Comparison of ENCODE assay signal across 17 cellular contexts in genomic region chr17:65109990-65110680, GRCh38.
"Had no signal": no experiment of that assay in that cellular context is flagged by ENCODE, and none has a peak within 500 bp of the region (broad histone marks: within the 10 kb centered on the region; RNA-seq: fewer than 3 reads in every experiment).

No MANE protein-coding gene starts in this region.

- H3K27ac ChIP-seq: left ventricle myocardium inferior, WERI-Rb-1 had no signal

- H3K4me1 Mint-ChIP-seq: activated naive CD4-positive, alpha-beta T cell treated with anti-CD3 and anti-CD28 coated beads, Interleukin-2, amount 50 U/mL, for 24 hours had no signal

- DNase-seq: activated CD4-positive, alpha-beta memory T cell treated with anti-CD3 and anti-CD28 coated beads for 36 hours; activated effector memory CD4-positive, alpha-beta T cell treated with anti-CD3 and anti-CD28 coated beads, Interleukin-2, amount 50 U/mL, for 16 hours; activated T-cell treated with anti-CD3 and anti-CD28 coated beads, Interleukin-2, amount 50 U/mL, for 24 hours; amniotic stem cell; effector memory CD4-positive, alpha-beta T cell; kidney; left ventricle myocardium inferior; natural killer cell; posterior cingulate gyrus; retina; stimulated activated CD4-positive, alpha-beta T cell treated with anti-CD3 and anti-CD28 coated beads, Interleukin-15, amount 100 ng/mL, for 24 hours; stimulated activated CD4-positive, alpha-beta T cell treated with anti-CD3 and anti-CD28 coated beads, Interleukin-4, amount 100 ng/mL, for 1 hour; stimulated activated naive CD4-positive, alpha-beta T cell treated with Interleukin-2 at 50 U/mL for 16 hours; WERI-Rb-1 had no signal

- H3K4me3 Mint-ChIP-seq: activated CD4-positive, alpha-beta memory T cell treated with anti-CD3 and anti-CD28 coated beads for 36 hours; activated naive CD4-positive, alpha-beta T cell treated with anti-CD3 and anti-CD28 coated beads, Interleukin-2, amount 50 U/mL, for 24 hours; activated T-cell treated with anti-CD3 and anti-CD28 coated beads, Interleukin-2, amount 50 U/mL, for 24 hours; brain; dendritic cell treated with granulocyte-macrophage colony-stimulating factor and Interleukin-4, amounts not matched to agents 40 ng/mL and 50 ng/mL, for 4 days; natural killer cell had no signal

- H3K27ac Mint-ChIP-seq: activated CD4-positive, alpha-beta memory T cell treated with anti-CD3 and anti-CD28 coated beads for 36 hours; activated naive CD4-positive, alpha-beta T cell treated with anti-CD3 and anti-CD28 coated beads, Interleukin-2, amount 50 U/mL, for 24 hours; activated T-cell treated with anti-CD3 and anti-CD28 coated beads, Interleukin-2, amount 50 U/mL, for 24 hours; dendritic cell treated with granulocyte-macrophage colony-stimulating factor and Interleukin-4, amounts not matched to agents 40 ng/mL and 50 ng/mL, for 4 days; natural killer cell had no signal

- ATAC-seq: natural killer cell had no signal

- H3K27me3 Mint-ChIP-seq: activated CD4-positive, alpha-beta memory T cell treated with anti-CD3 and anti-CD28 coated beads for 36 hours; activated naive CD4-positive, alpha-beta T cell treated with anti-CD3 and anti-CD28 coated beads, Interleukin-2, amount 50 U/mL, for 24 hours; activated T-cell treated with anti-CD3 and anti-CD28 coated beads, Interleukin-2, amount 50 U/mL, for 24 hours had no signal

- H3K36me3 Mint-ChIP-seq: activated CD4-positive, alpha-beta memory T cell treated with anti-CD3 and anti-CD28 coated beads for 36 hours; activated naive CD4-positive, alpha-beta T cell treated with anti-CD3 and anti-CD28 coated beads, Interleukin-2, amount 50 U/mL, for 24 hours; brain; natural killer cell had no signal

- H3K36me3 ChIP-seq: left ventricle myocardium inferior, WERI-Rb-1 had no signal

- H3K9me3 Mint-ChIP-seq: activated CD4-positive, alpha-beta memory T cell treated with anti-CD3 and anti-CD28 coated beads for 36 hours; activated naive CD4-positive, alpha-beta T cell treated with anti-CD3 and anti-CD28 coated beads, Interleukin-2, amount 50 U/mL, for 24 hours; activated T-cell treated with anti-CD3 and anti-CD28 coated beads, Interleukin-2, amount 50 U/mL, for 24 hours; dendritic cell treated with granulocyte-macrophage colony-stimulating factor and Interleukin-4, amounts not matched to agents 40 ng/mL and 50 ng/mL, for 4 days; natural killer cell had no signal

- H3K4me3 ChIP-seq: left ventricle myocardium inferior had no signal
